1 cellular context compared by ENCODE assay signal in the genomic region with DNA sequence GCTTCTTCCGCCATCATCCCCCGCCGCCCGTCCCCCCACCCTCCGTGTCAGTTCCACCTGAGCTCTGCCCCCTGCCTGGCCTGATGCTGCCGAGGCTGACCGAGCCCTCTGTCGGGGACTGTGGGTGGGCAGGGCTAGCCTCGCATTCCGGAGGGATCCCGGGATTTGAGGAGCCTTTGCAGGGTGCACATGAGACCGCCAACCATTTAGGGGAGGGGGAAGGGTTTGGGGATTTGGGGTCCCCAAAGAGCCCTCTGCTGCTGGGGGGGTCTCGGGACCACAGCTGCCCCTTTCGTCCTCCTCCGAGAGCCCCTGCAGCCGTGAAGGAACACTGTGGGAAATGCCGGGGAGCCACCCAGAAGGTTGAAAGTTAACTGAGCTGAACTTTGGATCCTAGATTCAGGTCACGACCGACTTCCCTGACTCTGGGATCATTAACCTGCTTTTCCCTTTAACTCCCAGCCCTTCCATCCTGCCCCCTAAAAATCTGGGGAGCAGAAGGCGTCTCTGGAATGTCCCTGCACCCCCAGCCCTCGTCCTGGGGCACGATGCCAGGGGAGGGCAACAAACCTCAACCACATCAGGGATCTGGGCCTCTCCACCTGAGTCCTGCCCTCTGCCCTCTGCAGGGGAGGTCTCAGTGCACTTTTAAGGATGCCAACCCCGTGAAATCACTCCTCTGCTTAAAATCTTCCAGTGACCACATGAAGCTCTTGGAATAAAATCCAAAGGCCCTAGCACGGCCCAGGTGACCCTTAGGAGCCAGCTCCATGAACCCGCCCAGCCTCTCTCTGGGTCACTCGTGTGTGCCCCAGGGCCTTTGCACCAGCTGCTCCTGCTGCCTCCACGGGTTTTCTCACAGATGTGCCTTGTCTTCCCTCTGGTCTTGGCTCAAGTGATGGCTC.
TF ChIP-seq lines count a peak whose summit lies in the region.

No MANE protein-coding gene starts in this region.

TF ChIP-seq in HepG2, 621 proteins besides CTCF, POLR2A, EP300 and RAD21 (continued from another document):
- TF ChIP-seq, protein P1, sequence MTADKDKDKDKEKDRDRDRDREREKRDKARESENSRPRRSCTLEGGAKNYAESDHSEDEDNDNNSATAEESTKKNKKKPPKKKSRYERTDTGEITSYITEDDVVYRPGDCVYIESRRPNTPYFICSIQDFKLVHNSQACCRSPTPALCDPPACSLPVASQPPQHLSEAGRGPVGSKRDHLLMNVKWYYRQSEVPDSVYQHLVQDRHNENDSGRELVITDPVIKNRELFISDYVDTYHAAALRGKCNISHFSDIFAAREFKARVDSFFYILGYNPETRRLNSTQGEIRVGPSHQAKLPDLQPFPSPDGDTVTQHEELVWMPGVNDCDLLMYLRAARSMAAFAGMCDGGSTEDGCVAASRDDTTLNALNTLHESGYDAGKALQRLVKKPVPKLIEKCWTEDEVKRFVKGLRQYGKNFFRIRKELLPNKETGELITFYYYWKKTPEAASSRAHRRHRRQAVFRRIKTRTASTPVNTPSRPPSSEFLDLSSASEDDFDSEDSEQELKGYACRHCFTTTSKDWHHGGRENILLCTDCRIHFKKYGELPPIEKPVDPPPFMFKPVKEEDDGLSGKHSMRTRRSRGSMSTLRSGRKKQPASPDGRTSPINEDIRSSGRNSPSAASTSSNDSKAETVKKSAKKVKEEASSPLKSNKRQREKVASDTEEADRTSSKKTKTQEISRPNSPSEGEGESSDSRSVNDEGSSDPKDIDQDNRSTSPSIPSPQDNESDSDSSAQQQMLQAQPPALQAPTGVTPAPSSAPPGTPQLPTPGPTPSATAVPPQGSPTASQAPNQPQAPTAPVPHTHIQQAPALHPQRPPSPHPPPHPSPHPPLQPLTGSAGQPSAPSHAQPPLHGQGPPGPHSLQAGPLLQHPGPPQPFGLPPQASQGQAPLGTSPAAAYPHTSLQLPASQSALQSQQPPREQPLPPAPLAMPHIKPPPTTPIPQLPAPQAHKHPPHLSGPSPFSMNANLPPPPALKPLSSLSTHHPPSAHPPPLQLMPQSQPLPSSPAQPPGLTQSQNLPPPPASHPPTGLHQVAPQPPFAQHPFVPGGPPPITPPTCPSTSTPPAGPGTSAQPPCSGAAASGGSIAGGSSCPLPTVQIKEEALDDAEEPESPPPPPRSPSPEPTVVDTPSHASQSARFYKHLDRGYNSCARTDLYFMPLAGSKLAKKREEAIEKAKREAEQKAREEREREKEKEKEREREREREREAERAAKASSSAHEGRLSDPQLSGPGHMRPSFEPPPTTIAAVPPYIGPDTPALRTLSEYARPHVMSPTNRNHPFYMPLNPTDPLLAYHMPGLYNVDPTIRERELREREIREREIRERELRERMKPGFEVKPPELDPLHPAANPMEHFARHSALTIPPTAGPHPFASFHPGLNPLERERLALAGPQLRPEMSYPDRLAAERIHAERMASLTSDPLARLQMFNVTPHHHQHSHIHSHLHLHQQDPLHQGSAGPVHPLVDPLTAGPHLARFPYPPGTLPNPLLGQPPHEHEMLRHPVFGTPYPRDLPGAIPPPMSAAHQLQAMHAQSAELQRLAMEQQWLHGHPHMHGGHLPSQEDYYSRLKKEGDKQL (CRISPR knock-in tag; IDR thresholded peaks at IDR 0.05; ENCODE audit: low read depth), result no peak
- TF ChIP-seq RBM22 (optimal IDR thresholded peaks at IDR 0.05; ENCODE audit: low read length) (no peak), MAZ (IDR thresholded peaks at IDR 0.05; ENCODE audit: borderline replicate concordance, low read depth, low read length) (no peak), MAZ (CRISPR knock-in tag; IDR thresholded peaks at IDR 0.05; ENCODE audit: low read depth) (no peak), MIER3 (CRISPR knock-in tag; IDR thresholded peaks at IDR 0.05; ENCODE audit: borderline replicate concordance) (no peak), MBD4 (IDR thresholded peaks at IDR 0.05; ENCODE audit: borderline replicate concordance, low read length) (no peak), ZNF75D (CRISPR knock-in tag; IDR thresholded peaks at IDR 0.05; ENCODE audit: borderline replicate concordance) (no peak), HMG20A (CRISPR knock-in tag; IDR thresholded peaks at IDR 0.05; ENCODE audit: borderline replicate concordance) (no peak), ARHGAP35 (CRISPR knock-in tag; IDR thresholded peaks at IDR 0.05; ENCODE audit: borderline replicate concordance) (no peak), KLF12 (CRISPR knock-in tag; IDR thresholded peaks at IDR 0.05; ENCODE audit: borderline replicate concordance) (peak; percentile 12; the same call in 1 of the 2 replicates), CBX5 (CRISPR knock-in tag; IDR thresholded peaks at IDR 0.05; ENCODE audit: borderline replicate concordance) (no peak), REL (CRISPR knock-in tag; conservative IDR thresholded peaks at IDR 0.05) (no peak), ZFP90 (CRISPR knock-in tag; IDR thresholded peaks at IDR 0.05; ENCODE audit: borderline replicate concordance) (peak; percentile 4; the same call in 1 of the 2 replicates), HNF4G (IDR thresholded peaks at IDR 0.05; ENCODE audit: borderline replicate concordance, low read depth, low read length) (peak; percentile 63), HNF4G (CRISPR knock-in tag; IDR thresholded peaks at IDR 0.05; ENCODE audit: borderline replicate concordance, low read depth) (0 out of 2 replicates have a peak, but pooled peaks have one; percentile 6), CHD2 (IDR thresholded peaks at IDR 0.05; ENCODE audit: low read depth, low read length) (no peak), KDM5B (CRISPR knock-in tag; IDR thresholded peaks at IDR 0.05; ENCODE audit: borderline replicate concordance) (no peak; the same call in 1 of the 2 replicates), KLF6 (CRISPR knock-in tag; IDR thresholded peaks at IDR 0.05) (no peak), TAF15 (IDR thresholded peaks at IDR 0.05; ENCODE audit: low read depth, low read length, poor library complexity, severe bottlenecking) (peak; percentile 5), TGIF2 (CRISPR knock-in tag; IDR thresholded peaks at IDR 0.05) (no peak), ZMYM2 (CRISPR knock-in tag; IDR thresholded peaks at IDR 0.05) (0 out of 2 replicates have a peak, but pooled peaks have one; percentile 37), ZBTB8A (CRISPR knock-in tag; IDR thresholded peaks at IDR 0.05; ENCODE audit: borderline replicate concordance, low read depth) (no peak), SMAD1 (CRISPR knock-in tag; IDR thresholded peaks at IDR 0.05; ENCODE audit: borderline replicate concordance, low read depth) (no peak), BCL6 (CRISPR knock-in tag; IDR thresholded peaks at IDR 0.05) (0 out of 2 replicates have a peak, but pooled peaks have one; percentile 22), NR2C2 (CRISPR knock-in tag; IDR thresholded peaks at IDR 0.05; ENCODE audit: borderline replicate concordance) (peak; percentile 51; the same call in 1 of the 2 replicates), GATAD2A (CRISPR knock-in tag; IDR thresholded peaks at IDR 0.05) (no peak), ZNF788 (CRISPR knock-in tag; IDR thresholded peaks at IDR 0.05; ENCODE audit: borderline replicate concordance) (no peak)
- TF ChIP-seq, protein P2, sequence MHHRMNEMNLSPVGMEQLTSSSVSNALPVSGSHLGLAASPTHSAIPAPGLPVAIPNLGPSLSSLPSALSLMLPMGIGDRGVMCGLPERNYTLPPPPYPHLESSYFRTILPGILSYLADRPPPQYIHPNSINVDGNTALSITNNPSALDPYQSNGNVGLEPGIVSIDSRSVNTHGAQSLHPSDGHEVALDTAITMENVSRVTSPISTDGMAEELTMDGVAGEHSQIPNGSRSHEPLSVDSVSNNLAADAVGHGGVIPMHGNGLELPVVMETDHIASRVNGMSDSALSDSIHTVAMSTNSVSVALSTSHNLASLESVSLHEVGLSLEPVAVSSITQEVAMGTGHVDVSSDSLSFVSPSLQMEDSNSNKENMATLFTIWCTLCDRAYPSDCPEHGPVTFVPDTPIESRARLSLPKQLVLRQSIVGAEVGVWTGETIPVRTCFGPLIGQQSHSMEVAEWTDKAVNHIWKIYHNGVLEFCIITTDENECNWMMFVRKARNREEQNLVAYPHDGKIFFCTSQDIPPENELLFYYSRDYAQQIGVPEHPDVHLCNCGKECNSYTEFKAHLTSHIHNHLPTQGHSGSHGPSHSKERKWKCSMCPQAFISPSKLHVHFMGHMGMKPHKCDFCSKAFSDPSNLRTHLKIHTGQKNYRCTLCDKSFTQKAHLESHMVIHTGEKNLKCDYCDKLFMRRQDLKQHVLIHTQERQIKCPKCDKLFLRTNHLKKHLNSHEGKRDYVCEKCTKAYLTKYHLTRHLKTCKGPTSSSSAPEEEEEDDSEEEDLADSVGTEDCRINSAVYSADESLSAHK (CRISPR knock-in tag; IDR thresholded peaks at IDR 0.05; ENCODE audit: borderline replicate concordance), result no peak
- TF ChIP-seq, protein P3, sequence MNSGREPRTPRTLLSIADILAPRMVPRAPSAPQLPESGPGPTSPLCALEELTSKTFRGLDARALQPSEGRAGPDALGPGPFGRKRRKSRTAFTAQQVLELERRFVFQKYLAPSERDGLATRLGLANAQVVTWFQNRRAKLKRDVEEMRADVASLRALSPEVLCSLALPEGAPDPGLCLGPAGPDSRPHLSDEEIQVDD (CRISPR knock-in tag; IDR thresholded peaks at IDR 0.05; ENCODE audit: borderline replicate concordance), result no peak
- TF ChIP-seq, protein P4, sequence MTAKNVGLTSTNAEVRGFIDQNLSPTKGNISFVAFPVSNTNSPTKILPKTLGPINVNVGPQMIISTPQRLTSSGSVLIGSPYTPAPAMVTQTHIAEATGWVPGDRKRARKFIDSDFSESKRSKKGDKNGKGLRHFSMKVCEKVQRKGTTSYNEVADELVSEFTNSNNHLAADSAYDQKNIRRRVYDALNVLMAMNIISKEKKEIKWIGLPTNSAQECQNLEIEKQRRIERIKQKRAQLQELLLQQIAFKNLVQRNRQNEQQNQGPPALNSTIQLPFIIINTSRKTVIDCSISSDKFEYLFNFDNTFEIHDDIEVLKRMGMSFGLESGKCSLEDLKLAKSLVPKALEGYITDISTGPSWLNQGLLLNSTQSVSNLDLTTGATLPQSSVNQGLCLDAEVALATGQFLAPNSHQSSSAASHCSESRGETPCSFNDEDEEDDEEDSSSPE (CRISPR knock-in tag; IDR thresholded peaks at IDR 0.05), result no peak
- TF ChIP-seq, protein P5, sequence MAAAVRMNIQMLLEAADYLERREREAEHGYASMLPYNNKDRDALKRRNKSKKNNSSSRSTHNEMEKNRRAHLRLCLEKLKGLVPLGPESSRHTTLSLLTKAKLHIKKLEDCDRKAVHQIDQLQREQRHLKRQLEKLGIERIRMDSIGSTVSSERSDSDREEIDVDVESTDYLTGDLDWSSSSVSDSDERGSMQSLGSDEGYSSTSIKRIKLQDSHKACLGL (CRISPR knock-in tag; IDR thresholded peaks at IDR 0.05), result no peak
- TF ChIP-seq, protein P6, sequence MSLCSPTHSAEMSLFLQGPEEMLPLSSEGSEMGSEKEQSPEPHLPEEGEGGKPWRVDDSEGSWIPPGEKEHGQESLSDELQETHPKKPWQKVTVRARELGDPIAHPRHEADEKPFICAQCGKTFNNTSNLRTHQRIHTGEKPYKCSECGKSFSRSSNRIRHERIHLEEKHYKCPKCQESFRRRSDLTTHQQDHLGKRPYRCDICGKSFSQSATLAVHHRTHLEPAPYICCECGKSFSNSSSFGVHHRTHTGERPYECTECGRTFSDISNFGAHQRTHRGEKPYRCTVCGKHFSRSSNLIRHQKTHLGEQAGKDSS (CRISPR knock-in tag; IDR thresholded peaks at IDR 0.05; ENCODE audit: borderline replicate concordance, low read depth), result no peak
- TF ChIP-seq, protein P7, sequence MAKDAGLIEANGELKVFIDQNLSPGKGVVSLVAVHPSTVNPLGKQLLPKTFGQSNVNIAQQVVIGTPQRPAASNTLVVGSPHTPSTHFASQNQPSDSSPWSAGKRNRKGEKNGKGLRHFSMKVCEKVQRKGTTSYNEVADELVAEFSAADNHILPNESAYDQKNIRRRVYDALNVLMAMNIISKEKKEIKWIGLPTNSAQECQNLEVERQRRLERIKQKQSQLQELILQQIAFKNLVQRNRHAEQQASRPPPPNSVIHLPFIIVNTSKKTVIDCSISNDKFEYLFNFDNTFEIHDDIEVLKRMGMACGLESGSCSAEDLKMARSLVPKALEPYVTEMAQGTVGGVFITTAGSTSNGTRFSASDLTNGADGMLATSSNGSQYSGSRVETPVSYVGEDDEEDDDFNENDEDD (CRISPR knock-in tag; IDR thresholded peaks at IDR 0.05; ENCODE audit: borderline replicate concordance), result no peak
- TF ChIP-seq, protein P8, sequence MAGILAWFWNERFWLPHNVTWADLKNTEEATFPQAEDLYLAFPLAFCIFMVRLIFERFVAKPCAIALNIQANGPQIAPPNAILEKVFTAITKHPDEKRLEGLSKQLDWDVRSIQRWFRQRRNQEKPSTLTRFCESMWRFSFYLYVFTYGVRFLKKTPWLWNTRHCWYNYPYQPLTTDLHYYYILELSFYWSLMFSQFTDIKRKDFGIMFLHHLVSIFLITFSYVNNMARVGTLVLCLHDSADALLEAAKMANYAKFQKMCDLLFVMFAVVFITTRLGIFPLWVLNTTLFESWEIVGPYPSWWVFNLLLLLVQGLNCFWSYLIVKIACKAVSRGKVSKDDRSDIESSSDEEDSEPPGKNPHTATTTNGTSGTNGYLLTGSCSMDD (CRISPR knock-in tag; IDR thresholded peaks at IDR 0.05), result no peak
